ENCODE assay signal across 18 cellular contexts in genomic region chr21:41453761-41454160, GRCh38. TPM values are rescaled to one million over a fixed set of nuclear protein-coding genes. Genes with fewer than 3 reads are reported as not detected.
"Had no signal": no experiment of that assay in that cellular context is flagged by ENCODE, and none has a peak within 500 bp of the region (broad histone marks: within the 10 kb centered on the region; RNA-seq: fewer than 3 reads in every experiment).

No MANE protein-coding gene starts in this region.

- DNase-seq: activated CD4-positive, alpha-beta T cell treated with anti-CD3 and anti-CD28 coated beads for 1 hour; colonic mucosa; effector CD4-positive, alpha-beta T cell; foreskin melanocyte; left ventricle myocardium inferior; mesenchymal stem cell; SIG-M5; stimulated activated CD4-positive, alpha-beta T cell treated with anti-CD3 and anti-CD28 coated beads, Interleukin-1b, Interleukin-23, amount 100 ng/mL, for 48 hours; stimulated activated naive CD4-positive, alpha-beta T cell; T-helper 9 cell; upper lobe of right lung had no signal

- H3K27ac Mint-ChIP-seq: nephron had no signal

- H3K4me3 Mint-ChIP-seq: nephron had no signal

- H3K9me3 Mint-ChIP-seq: nephron had no signal

- H3K4me1 Mint-ChIP-seq: nephron had no signal

- ATAC-seq: sciatic nerve, upper lobe of right lung had no signal

RNA-seq across cellular contexts. Expression of gene MX1, which starts 27.7 kb away (rescaled TPM):
- total RNA-seq: cardiac muscle cell had no signal

RNA-seq across cellular contexts. Expression of gene TMPRSS2, which starts 54.2 kb away (rescaled TPM):
- total RNA-seq: ascending aorta, cardiac muscle cell, left ventricle myocardium inferior, osteoblast, pulmonary artery endothelial cell, temporal lobe had no signal
